1 cellular context compared by ENCODE assay signal in the genomic region with DNA sequence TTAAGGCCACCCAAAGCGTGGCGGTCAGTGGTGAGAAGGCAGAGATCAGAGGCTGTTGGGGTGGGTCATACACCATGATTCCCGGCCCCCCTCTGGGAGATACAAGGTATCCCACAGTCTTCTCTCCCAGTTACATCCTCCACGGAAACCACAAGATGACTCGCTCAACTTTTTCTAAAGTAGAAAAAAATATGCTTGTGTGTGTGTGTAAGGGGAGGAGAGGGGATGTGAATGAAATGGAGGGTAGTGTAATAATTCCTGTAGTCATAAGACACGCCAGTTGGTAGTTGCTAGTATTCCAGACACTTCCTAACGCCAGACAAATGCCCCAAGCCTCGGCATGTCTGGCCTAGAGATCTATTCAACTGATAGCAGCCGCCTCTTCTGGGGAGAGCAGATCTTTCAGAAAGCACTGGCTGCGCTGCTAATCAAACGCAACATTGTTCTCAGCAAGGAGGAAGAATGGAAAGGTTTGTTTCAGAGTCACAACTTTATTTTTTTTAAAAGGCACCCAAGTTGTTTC.
TF ChIP-seq lines count a peak whose summit lies in the region.

No MANE protein-coding gene starts in this region.

TF ChIP-seq in HepG2, 621 proteins besides CTCF, POLR2A, EP300 and RAD21 (continued from another document and continues in another):
- TF ChIP-seq, protein P1, sequence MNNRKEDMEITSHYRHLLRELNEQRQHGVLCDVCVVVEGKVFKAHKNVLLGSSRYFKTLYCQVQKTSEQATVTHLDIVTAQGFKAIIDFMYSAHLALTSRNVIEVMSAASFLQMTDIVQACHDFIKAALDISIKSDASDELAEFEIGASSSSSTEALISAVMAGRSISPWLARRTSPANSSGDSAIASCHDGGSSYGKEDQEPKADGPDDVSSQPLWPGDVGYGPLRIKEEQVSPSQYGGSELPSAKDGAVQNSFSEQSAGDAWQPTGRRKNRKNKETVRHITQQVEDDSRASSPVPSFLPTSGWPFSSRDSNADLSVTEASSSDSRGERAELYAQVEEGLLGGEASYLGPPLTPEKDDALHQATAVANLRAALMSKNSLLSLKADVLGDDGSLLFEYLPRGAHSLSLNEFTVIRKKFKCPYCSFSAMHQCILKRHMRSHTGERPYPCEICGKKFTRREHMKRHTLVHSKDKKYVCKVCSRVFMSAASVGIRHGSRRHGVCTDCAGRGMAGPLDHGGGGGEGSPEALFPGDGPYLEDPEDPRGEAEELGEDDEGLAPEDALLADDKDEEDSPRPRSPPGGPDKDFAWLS (CRISPR knock-in tag; IDR thresholded peaks at IDR 0.05; ENCODE audit: borderline replicate concordance): no peak
- TF ChIP-seq IRF2 (CRISPR knock-in tag; IDR thresholded peaks at IDR 0.05): no peak
- 0 out of 2 replicates have a peak, but pooled peaks have one; percentile 14 for TF ChIP-seq ZNF430 (CRISPR knock-in tag; IDR thresholded peaks at IDR 0.05)
- TF ChIP-seq ARNT2 (CRISPR knock-in tag; IDR thresholded peaks at IDR 0.05; ENCODE audit: low read depth): no peak; the same call in 1 of the 2 replicates
- TF ChIP-seq MBNL3 (CRISPR knock-in tag; conservative IDR thresholded peaks at IDR 0.05): no peak
- TF ChIP-seq, protein P2, sequence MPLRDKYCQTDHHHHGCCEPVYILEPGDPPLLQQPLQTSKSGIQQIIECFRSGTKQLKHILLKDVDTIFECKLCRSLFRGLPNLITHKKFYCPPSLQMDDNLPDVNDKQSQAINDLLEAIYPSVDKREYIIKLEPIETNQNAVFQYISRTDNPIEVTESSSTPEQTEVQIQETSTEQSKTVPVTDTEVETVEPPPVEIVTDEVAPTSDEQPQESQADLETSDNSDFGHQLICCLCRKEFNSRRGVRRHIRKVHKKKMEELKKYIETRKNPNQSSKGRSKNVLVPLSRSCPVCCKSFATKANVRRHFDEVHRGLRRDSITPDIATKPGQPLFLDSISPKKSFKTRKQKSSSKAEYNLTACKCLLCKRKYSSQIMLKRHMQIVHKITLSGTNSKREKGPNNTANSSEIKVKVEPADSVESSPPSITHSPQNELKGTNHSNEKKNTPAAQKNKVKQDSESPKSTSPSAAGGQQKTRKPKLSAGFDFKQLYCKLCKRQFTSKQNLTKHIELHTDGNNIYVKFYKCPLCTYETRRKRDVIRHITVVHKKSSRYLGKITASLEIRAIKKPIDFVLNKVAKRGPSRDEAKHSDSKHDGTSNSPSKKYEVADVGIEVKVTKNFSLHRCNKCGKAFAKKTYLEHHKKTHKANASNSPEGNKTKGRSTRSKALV (CRISPR knock-in tag; IDR thresholded peaks at IDR 0.05): no peak
- no peak for TF ChIP-seq ZNF709 (CRISPR knock-in tag; IDR thresholded peaks at IDR 0.05)
- TF ChIP-seq, protein P3, sequence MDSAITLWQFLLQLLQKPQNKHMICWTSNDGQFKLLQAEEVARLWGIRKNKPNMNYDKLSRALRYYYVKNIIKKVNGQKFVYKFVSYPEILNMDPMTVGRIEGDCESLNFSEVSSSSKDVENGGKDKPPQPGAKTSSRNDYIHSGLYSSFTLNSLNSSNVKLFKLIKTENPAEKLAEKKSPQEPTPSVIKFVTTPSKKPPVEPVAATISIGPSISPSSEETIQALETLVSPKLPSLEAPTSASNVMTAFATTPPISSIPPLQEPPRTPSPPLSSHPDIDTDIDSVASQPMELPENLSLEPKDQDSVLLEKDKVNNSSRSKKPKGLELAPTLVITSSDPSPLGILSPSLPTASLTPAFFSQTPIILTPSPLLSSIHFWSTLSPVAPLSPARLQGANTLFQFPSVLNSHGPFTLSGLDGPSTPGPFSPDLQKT (CRISPR knock-in tag; IDR thresholded peaks at IDR 0.05; ENCODE audit: borderline replicate concordance): no peak
- TF ChIP-seq TMF1 (CRISPR knock-in tag; IDR thresholded peaks at IDR 0.05; ENCODE audit: low read depth): no peak
- no peak for TF ChIP-seq EEA1 (CRISPR knock-in tag; IDR thresholded peaks at IDR 0.05; ENCODE audit: borderline replicate concordance)
- TF ChIP-seq ZBTB21 (CRISPR knock-in tag; IDR thresholded peaks at IDR 0.05): no peak
- TF ChIP-seq SETDB1 (CRISPR knock-in tag; IDR thresholded peaks at IDR 0.05; ENCODE audit: borderline replicate concordance): no peak
- peak; percentile 18; the same call in 1 of the 2 replicates for TF ChIP-seq ZSCAN25 (CRISPR knock-in tag; IDR thresholded peaks at IDR 0.05)
- TF ChIP-seq, protein P4, sequence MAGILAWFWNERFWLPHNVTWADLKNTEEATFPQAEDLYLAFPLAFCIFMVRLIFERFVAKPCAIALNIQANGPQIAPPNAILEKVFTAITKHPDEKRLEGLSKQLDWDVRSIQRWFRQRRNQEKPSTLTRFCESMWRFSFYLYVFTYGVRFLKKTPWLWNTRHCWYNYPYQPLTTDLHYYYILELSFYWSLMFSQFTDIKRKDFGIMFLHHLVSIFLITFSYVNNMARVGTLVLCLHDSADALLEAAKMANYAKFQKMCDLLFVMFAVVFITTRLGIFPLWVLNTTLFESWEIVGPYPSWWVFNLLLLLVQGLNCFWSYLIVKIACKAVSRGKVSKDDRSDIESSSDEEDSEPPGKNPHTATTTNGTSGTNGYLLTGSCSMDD (CRISPR knock-in tag; IDR thresholded peaks at IDR 0.05): no peak
- no peak for TF ChIP-seq TP53 (CRISPR knock-in tag; conservative IDR thresholded peaks at IDR 0.05)
- no peak for TF ChIP-seq ELF4 (CRISPR knock-in tag; IDR thresholded peaks at IDR 0.05; ENCODE audit: borderline replicate concordance)
- TF ChIP-seq MNT (IDR thresholded peaks at IDR 0.05): no peak
- peak; percentile 81 for TF ChIP-seq ZNF816 (CRISPR knock-in tag; IDR thresholded peaks at IDR 0.05; ENCODE audit: borderline replicate concordance)
- no peak for TF ChIP-seq CREB1 (IDR thresholded peaks at IDR 0.05)
- no peak for TF ChIP-seq CREB1 (CRISPR knock-in tag; IDR thresholded peaks at IDR 0.05)
- TF ChIP-seq, protein P5, sequence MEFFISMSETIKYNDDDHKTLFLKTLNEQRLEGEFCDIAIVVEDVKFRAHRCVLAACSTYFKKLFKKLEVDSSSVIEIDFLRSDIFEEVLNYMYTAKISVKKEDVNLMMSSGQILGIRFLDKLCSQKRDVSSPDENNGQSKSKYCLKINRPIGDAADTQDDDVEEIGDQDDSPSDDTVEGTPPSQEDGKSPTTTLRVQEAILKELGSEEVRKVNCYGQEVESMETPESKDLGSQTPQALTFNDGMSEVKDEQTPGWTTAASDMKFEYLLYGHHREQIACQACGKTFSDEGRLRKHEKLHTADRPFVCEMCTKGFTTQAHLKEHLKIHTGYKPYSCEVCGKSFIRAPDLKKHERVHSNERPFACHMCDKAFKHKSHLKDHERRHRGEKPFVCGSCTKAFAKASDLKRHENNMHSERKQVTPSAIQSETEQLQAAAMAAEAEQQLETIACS (CRISPR knock-in tag; IDR thresholded peaks at IDR 0.05): no peak
- TF ChIP-seq MED8 (CRISPR knock-in tag; IDR thresholded peaks at IDR 0.05; ENCODE audit: insufficient replicate concordance): no peak
- TF ChIP-seq, protein P6, sequence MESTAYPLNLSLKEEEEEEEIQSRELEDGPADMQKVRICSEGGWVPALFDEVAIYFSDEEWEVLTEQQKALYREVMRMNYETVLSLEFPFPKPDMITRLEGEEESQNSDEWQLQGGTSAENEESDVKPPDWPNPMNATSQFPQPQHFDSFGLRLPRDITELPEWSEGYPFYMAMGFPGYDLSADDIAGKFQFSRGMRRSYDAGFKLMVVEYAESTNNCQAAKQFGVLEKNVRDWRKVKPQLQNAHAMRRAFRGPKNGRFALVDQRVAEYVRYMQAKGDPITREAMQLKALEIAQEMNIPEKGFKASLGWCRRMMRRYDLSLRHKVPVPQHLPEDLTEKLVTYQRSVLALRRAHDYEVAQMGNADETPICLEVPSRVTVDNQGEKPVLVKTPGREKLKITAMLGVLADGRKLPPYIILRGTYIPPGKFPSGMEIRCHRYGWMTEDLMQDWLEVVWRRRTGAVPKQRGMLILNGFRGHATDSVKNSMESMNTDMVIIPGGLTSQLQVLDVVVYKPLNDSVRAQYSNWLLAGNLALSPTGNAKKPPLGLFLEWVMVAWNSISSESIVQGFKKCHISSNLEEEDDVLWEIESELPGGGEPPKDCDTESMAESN (CRISPR knock-in tag; conservative IDR thresholded peaks at IDR 0.05): no peak
- TF ChIP-seq, protein P7, sequence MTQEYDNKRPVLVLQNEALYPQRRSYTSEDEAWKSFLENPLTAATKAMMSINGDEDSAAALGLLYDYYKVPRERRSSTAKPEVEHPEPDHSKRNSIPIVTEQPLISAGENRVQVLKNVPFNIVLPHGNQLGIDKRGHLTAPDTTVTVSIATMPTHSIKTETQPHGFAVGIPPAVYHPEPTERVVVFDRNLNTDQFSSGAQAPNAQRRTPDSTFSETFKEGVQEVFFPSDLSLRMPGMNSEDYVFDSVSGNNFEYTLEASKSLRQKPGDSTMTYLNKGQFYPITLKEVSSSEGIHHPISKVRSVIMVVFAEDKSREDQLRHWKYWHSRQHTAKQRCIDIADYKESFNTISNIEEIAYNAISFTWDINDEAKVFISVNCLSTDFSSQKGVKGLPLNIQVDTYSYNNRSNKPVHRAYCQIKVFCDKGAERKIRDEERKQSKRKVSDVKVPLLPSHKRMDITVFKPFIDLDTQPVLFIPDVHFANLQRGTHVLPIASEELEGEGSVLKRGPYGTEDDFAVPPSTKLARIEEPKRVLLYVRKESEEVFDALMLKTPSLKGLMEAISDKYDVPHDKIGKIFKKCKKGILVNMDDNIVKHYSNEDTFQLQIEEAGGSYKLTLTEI (CRISPR knock-in tag; conservative IDR thresholded peaks at IDR 0.05): no peak
- TF ChIP-seq ZNF468 (CRISPR knock-in tag; IDR thresholded peaks at IDR 0.05): no peak
- TF ChIP-seq ZBTB38 (CRISPR knock-in tag; IDR thresholded peaks at IDR 0.05): no peak
- TF ChIP-seq GZF1 (CRISPR knock-in tag; IDR thresholded peaks at IDR 0.05): 0 out of 2 replicates have a peak, but pooled peaks have one; percentile 34
- no peak for TF ChIP-seq PAXIP1 (CRISPR knock-in tag; conservative IDR thresholded peaks at IDR 0.05)
- TF ChIP-seq ZNF562 (CRISPR knock-in tag; IDR thresholded peaks at IDR 0.05; ENCODE audit: borderline replicate concordance): no peak
- TF ChIP-seq HNF4G (IDR thresholded peaks at IDR 0.05; ENCODE audit: borderline replicate concordance, low read depth, low read length): no peak
- TF ChIP-seq HNF4G (CRISPR knock-in tag; IDR thresholded peaks at IDR 0.05; ENCODE audit: borderline replicate concordance, low read depth): no peak
- no peak for TF ChIP-seq ZNF441 (CRISPR knock-in tag; IDR thresholded peaks at IDR 0.05; ENCODE audit: borderline replicate concordance)
- TF ChIP-seq ZFY (CRISPR knock-in tag; IDR thresholded peaks at IDR 0.05): 0 out of 2 replicates have a peak, but pooled peaks have one; percentile 8
- TF ChIP-seq HNF1B (CRISPR knock-in tag; IDR thresholded peaks at IDR 0.05): no peak; the same call in 1 of the 2 replicates
- 0 out of 2 replicates have a peak, but pooled peaks have one; percentile 6 for TF ChIP-seq ZFP1 (CRISPR knock-in tag; IDR thresholded peaks at IDR 0.05)
- peak; percentile 29; the same call in 1 of the 2 replicates for TF ChIP-seq KDM2A (CRISPR knock-in tag; IDR thresholded peaks at IDR 0.05; ENCODE audit: borderline replicate concordance, low read depth)
- TF ChIP-seq ZFP37 (CRISPR knock-in tag; IDR thresholded peaks at IDR 0.05; ENCODE audit: borderline replicate concordance): no peak
- peak; percentile 6 for TF ChIP-seq XRCC5 (optimal IDR thresholded peaks at IDR 0.05; ENCODE audit: low read length)
- TF ChIP-seq YEATS4 (CRISPR knock-in tag; IDR thresholded peaks at IDR 0.05; ENCODE audit: borderline replicate concordance): no peak
- 0 out of 4 replicates have a peak, but pooled peaks of 1 of the 2 experiments have one; percentile 36 for TF ChIP-seq KLF16 (CRISPR knock-in tag; IDR thresholded peaks at IDR 0.05)
- TF ChIP-seq MTA3 (CRISPR knock-in tag; IDR thresholded peaks at IDR 0.05): no peak
- TF ChIP-seq RNF2 (conservative IDR thresholded peaks at IDR 0.05; ENCODE audit: low read depth): no peak
- TF ChIP-seq ERF (CRISPR knock-in tag; IDR thresholded peaks at IDR 0.05): no peak
- no peak for TF ChIP-seq EHMT2 (IDR thresholded peaks at IDR 0.05; ENCODE audit: borderline replicate concordance, low read depth, low read length)
